In the genomic region with DNA sequence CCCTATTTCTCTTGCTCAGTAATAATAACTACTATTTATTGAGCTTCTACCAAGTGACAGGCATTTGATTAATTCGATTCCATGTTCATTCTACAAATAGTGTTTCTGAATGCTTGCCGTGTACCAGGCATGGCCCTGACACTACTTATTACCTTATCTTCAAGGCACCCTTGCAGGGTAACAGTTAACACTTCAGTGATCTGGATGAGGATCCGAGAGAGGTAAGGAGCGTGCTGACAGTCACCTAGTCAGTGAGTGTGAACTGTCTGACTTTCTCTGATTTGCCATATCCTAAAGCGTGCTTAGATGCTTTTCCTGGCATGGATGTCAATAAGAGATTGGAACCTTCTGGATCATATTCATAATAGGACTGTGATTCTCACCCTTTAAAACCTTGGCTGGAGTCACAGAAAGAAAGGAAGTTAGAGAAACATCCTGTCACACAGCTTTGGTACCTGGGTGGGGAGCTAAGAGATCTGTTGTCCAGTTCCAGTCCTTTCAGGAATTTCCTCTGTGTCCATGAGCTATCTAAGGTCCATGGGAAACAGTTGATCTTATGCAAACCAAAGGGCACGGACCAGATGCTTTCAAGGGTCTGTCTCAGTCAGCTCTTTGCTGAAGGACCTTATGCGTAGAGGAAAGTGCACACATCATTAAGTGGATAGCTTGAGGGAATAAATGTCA, we compare ENCODE assay signal across 22 cellular contexts. TPM values are rescaled to one million over a fixed set of nuclear protein-coding genes. Genes with fewer than 3 reads are reported as not detected.
DNase-seq lines count a peak whose midpoint lies in the region; ATAC-seq, FAIRE-seq and TF ChIP-seq lines count a peak whose summit lies in the region.
"Had no signal": no experiment of that assay in that cellular context is flagged by ENCODE, and none has a peak within 500 bp of the region (broad histone marks: within the 10 kb centered on the region; RNA-seq: fewer than 3 reads in every experiment).

No MANE protein-coding gene starts in this region.

- no peak overlapping the region for H3K9ac ChIP-seq in parathyroid adenoma
- H3K9ac ChIP-seq in mesenchymal stem cell (ENCODE audit: low read length) = no peak overlapping the region

- H2AFZ ChIP-seq in parathyroid adenoma (no peak overlapping the region), mesenchymal stem cell (ENCODE audit: low read depth, low read length) (no peak overlapping the region)

- DNase-seq in GM12892 (ENCODE audit: insufficient read length) = no peak
- peak; percentile 83 for DNase-seq in dermis blood vessel endothelial cell
- DNase-seq in esophagus squamous epithelium (lab: John Stamatoyannopoulos, UW) = no peak
- DNase-seq in omental fat pad (ENCODE audit: low spot score) = no peak
- no peak for DNase-seq in mesenchymal stem cell
- no peak for DNase-seq in GM13977 (ENCODE audit: low spot score)
- DNase-seq: activated CD8-positive, alpha-beta T cell treated with anti-CD3 and anti-CD28 coated beads, Interleukin-2, amount 10 ng/mL, durations not matched to agents 7 days and 5 days; activated naive CD4-positive, alpha-beta T cell treated with anti-CD3 and anti-CD28 coated beads for 36 hours; activated T-cell treated with anti-CD3 and anti-CD28 coated beads, Interleukin-2, amount 50 U/mL, for 24 hours; aorta; C1 segment of cervical spinal cord; cerebellar nuclear complex; effector CD4-positive, alpha-beta T cell; EL; NCI-H1105; NCI-H2081 treated with DMSO at 0.1 percent for 48 hours; retina; T1000 had no signal

- peaks cover 17% of the 10 kb centered on the region for H3K79me1 ChIP-seq in mesenchymal stem cell (replicated peaks; ENCODE audit: low read length, poor library complexity, severe bottlenecking)

- H2BK12ac ChIP-seq in mesenchymal stem cell (ENCODE audit: low read length in 2 of 2) = no peak overlapping the region

- intact Hi-C loops in esophagus squamous epithelium (cut with DNase I) = no loop called here

- H3K4ac ChIP-seq in mesenchymal stem cell (ENCODE audit: low read depth in 1 of 2, low read length in 2 of 2) = no peak overlapping the region

- no peak overlapping the region for H3K18ac ChIP-seq in mesenchymal stem cell (ENCODE audit: low read depth in 1 of 2, low read length in 2 of 2)

- no peak overlapping the region for H4K91ac ChIP-seq in mesenchymal stem cell (ENCODE audit: low read length)

- in situ Hi-C loops in GM13977 (cut with MboI; ENCODE audit: low pct_unique_long_range_greater_than_20kb, low sequenced_read_pairs, unreplicated experiment) = no loop called here

- TF ChIP-seq CTCF in parathyroid adenoma (IDR thresholded peaks at IDR 0.05) (no peak), esophagus squamous epithelium (IDR thresholded peaks at IDR 0.05) (no peak), omental fat pad (IDR thresholded peaks at IDR 0.05) (no peak), GM13977 (IDR thresholded peaks at IDR 0.05; ENCODE audit: extremely low read depth, insufficient read depth, missing control alignments) (no peak)

- FAIRE-seq in GM12892 (lab: Jason Lieb, UNC) = peak; percentile 33
- FAIRE-seq: H54 had no signal

- H3K4me1 ChIP-seq in parathyroid adenoma (no peaks in the 10 kb centered on the region), esophagus squamous epithelium (peaks cover 15 to 59% (median 26%) of the 10 kb centered on the region in 3 donors), mesenchymal stem cell (ENCODE audit: control insufficient read depth, insufficient read depth, low read depth, low read length) (peaks cover 6% of the 10 kb centered on the region)

- no peaks in the 10 kb centered on the region for H3K9me3 ChIP-seq in parathyroid adenoma (ENCODE audit: control insufficient read depth, low read length)
- H3K9me3 ChIP-seq in esophagus squamous epithelium = no peaks in the 10 kb centered on the region
- H3K9me3 ChIP-seq in mesenchymal stem cell (ENCODE audit: control insufficient read depth, low read length) = no peaks in the 10 kb centered on the region

- no peaks in the 10 kb centered on the region for H3K27me3 ChIP-seq in parathyroid adenoma (ENCODE audit: control insufficient read depth, insufficient read depth, low read length)
- no peaks in the 10 kb centered on the region for H3K27me3 ChIP-seq in esophagus squamous epithelium
- H3K27me3 ChIP-seq in mesenchymal stem cell (ENCODE audit: control insufficient read depth in 1 of 2, insufficient read depth in 1 of 2, low read length in 2 of 2) = no peaks in the 10 kb centered on the region

- H3K23ac ChIP-seq in mesenchymal stem cell (ENCODE audit: low read length in 2 of 2) = no peak overlapping the region

- H3K14ac ChIP-seq in mesenchymal stem cell (ENCODE audit: low read length in 2 of 2) = peak overlapping the region in 1 of 2 experiments; percentile 22

- no peak overlapping the region for H2BK5ac ChIP-seq in mesenchymal stem cell (ENCODE audit: low read depth, low read length, poor library complexity, severe bottlenecking)

- TF ChIP-seq POLR2A in GM12892 (IDR thresholded peaks at IDR 0.05; ENCODE audit: low read depth, low read length) (no peak), esophagus squamous epithelium (IDR thresholded peaks at IDR 0.05) (no peak)

- no peak overlapping the region for H3K4me3 ChIP-seq in parathyroid adenoma (ENCODE audit: low read depth, low read length)
- no peak overlapping the region for H3K4me3 ChIP-seq in esophagus squamous epithelium
- H3K4me3 ChIP-seq in mesenchymal stem cell (ENCODE audit: insufficient read depth in 1 of 2, low read depth in 1 of 2, low read length in 2 of 2) = no peak overlapping the region

- no peak overlapping the region for H3K4me2 ChIP-seq in parathyroid adenoma (ENCODE audit: low read length)
- no peak overlapping the region for H3K4me2 ChIP-seq in mesenchymal stem cell (ENCODE audit: low read length, poor library complexity, severe bottlenecking)

- H3K36me3 ChIP-seq in parathyroid adenoma (ENCODE audit: control insufficient read depth, insufficient read depth, low read length) (no peaks in the 10 kb centered on the region), esophagus squamous epithelium (peaks cover 0 to 16% (median 0%) of the 10 kb centered on the region in 3 donors), mesenchymal stem cell (ENCODE audit: control insufficient read depth in 1 of 2, insufficient read depth in 2 of 2, low read depth in 1 of 2, low read length in 2 of 2) (peaks cover 4 to 52% of the 10 kb centered on the region in 2 experiments)

- peak; percentile 59 for ATAC-seq in GM21515 (IDR thresholded peaks at IDR 0.05; ENCODE audit: unreplicated experiment)
- ATAC-seq in omental fat pad (ENCODE audit: low FRiP score) = no peak
- ATAC-seq: activated CD4-positive, CD25-positive, alpha-beta regulatory T cell treated with anti-CD3 and anti-CD28 coated beads, Interleukin-2, amount 50 U/mL, for 24 hours; activated CD8-positive, alpha-beta T cell treated with anti-CD3 and anti-CD28 coated beads, Interleukin-2, amount 10 ng/mL, durations not matched to agents 7 days and 5 days had no signal

- H3K79me2 ChIP-seq in parathyroid adenoma = peaks cover 2% of the 10 kb centered on the region

- H3K27ac ChIP-seq in parathyroid adenoma = peak overlapping the region; percentile 20
- no peak overlapping the region for H3K27ac ChIP-seq in esophagus squamous epithelium
- H3K27ac ChIP-seq in mesenchymal stem cell (ENCODE audit: low read length, poor library complexity, severe bottlenecking) = no peak overlapping the region

- no peak overlapping the region for H4K8ac ChIP-seq in mesenchymal stem cell (ENCODE audit: low read length)

- H2AK5ac ChIP-seq in mesenchymal stem cell (ENCODE audit: low read length, severe bottlenecking) = no peak overlapping the region

- no peak overlapping the region for H2BK120ac ChIP-seq in mesenchymal stem cell (ENCODE audit: low read depth, low read length)

- WGBS in esophagus squamous epithelium, 2 donors = 79 to 85% methylated on average over 6 to 7 of the region's 7 CpGs
- 88% methylated on average over 7 of the region's 7 CpGs for WGBS in mesenchymal stem cell

- no peak overlapping the region for H2BK15ac ChIP-seq in mesenchymal stem cell (ENCODE audit: low read depth, poor library complexity, severe bottlenecking)

RNA-seq across cellular contexts. Expression of a gene that starts 54.8 kb away (rescaled TPM):
- 16.9 TPM for polyA plus RNA-seq in GM12892 (2012; ENCODE audit: missing spikeins)
- 354 and 576 TPM in 2 replicates for total RNA-seq in dermis blood vessel endothelial cell
- 10 to 100 TPM; 41.9 to 62.6 (median 46.7) TPM for total RNA-seq in esophagus squamous epithelium
- total RNA-seq in omental fat pad = 100 to 1,000 TPM in 1 of 4 donors, 10 to 100 TPM in 3; 40.2 to 164 (median 56.5) TPM
- 47.8 TPM for polyA plus RNA-seq in mesenchymal stem cell (2013, experiment 1 of 2)
- polyA plus RNA-seq in mesenchymal stem cell (2013, experiment 2 of 2) = 46.7 TPM
